ENCODE assay signal across 1 cellular context in the genomic region with DNA sequence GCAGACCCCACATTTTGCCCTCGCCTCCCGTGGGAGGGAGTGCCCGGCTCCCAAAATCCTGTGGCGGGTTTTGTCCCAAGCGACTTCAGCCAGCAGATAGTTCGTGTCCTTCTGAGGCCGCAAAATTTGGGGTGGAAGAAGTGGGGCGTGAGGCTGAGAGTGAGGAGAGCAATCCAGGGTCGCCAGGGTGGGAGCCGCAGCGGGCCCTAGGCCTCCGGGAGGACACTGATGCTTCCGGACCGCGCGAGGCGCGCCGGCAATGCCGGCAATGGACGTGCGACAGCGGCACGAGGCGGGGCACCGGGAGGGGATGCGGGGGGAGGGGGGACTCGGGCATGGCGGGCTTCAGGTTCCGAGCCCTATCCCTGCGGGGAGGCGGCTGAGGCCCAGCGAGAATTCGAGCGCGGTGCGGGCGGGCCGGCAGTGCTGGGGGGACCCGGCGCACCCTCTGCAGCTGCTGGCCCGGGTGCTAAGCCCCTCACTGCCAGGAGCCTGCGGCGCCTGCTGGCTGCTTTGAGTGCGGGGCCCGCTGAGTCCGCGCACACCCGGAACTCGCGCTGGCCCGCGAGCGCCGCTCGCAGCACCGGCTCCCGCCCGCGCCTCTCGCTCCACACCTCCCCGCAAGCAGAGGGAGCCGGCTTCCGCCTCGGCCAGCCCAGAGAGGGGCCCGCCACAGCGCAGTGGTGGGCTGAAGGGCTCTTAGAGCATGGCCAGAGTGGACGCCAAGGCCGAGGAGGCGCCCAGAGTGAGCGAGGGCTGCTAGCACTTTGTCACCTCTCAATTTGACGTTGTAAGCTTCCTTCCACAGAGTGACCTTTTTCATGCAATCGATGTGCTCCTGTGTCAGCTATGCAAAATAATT.
A peak's percentile ranks its signal among the peaks of the same experiment; 100 is the strongest.
TF ChIP-seq lines count a peak whose summit lies in the region.

No MANE protein-coding gene starts in this region.

TF ChIP-seq in K562, 482 proteins besides CTCF, POLR2A, EP300 and RAD21 (continued from another document and continues in another):
- no peak for TF ChIP-seq GATAD2A (IDR thresholded peaks at IDR 0.05)
- TF ChIP-seq TARDBP (IDR thresholded peaks at IDR 0.05) = 0 out of 2 replicates have a peak, but pooled peaks have one; percentile 28
- no peak for TF ChIP-seq IFI16 (CRISPR knock-in tag; IDR thresholded peaks at IDR 0.05)
- TF ChIP-seq, protein P1, sequence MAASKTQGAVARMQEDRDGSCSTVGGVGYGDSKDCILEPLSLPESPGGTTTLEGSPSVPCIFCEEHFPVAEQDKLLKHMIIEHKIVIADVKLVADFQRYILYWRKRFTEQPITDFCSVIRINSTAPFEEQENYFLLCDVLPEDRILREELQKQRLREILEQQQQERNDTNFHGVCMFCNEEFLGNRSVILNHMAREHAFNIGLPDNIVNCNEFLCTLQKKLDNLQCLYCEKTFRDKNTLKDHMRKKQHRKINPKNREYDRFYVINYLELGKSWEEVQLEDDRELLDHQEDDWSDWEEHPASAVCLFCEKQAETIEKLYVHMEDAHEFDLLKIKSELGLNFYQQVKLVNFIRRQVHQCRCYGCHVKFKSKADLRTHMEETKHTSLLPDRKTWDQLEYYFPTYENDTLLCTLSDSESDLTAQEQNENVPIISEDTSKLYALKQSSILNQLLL (CRISPR knock-in tag; IDR thresholded peaks at IDR 0.05; ENCODE audit: borderline replicate concordance) = no peak
- TF ChIP-seq, protein P2, sequence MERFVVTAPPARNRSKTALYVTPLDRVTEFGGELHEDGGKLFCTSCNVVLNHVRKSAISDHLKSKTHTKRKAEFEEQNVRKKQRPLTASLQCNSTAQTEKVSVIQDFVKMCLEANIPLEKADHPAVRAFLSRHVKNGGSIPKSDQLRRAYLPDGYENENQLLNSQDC (CRISPR knock-in tag; IDR thresholded peaks at IDR 0.05) = no peak
- no peak for TF ChIP-seq ESRRA (IDR thresholded peaks at IDR 0.05; ENCODE audit: borderline replicate concordance, low read depth)
- TF ChIP-seq SIN3B (IDR thresholded peaks at IDR 0.05; ENCODE audit: low read depth) = no peak
- TF ChIP-seq FOXJ2 (tag; IDR thresholded peaks at IDR 0.05) = no peak
- TF ChIP-seq, protein P3, sequence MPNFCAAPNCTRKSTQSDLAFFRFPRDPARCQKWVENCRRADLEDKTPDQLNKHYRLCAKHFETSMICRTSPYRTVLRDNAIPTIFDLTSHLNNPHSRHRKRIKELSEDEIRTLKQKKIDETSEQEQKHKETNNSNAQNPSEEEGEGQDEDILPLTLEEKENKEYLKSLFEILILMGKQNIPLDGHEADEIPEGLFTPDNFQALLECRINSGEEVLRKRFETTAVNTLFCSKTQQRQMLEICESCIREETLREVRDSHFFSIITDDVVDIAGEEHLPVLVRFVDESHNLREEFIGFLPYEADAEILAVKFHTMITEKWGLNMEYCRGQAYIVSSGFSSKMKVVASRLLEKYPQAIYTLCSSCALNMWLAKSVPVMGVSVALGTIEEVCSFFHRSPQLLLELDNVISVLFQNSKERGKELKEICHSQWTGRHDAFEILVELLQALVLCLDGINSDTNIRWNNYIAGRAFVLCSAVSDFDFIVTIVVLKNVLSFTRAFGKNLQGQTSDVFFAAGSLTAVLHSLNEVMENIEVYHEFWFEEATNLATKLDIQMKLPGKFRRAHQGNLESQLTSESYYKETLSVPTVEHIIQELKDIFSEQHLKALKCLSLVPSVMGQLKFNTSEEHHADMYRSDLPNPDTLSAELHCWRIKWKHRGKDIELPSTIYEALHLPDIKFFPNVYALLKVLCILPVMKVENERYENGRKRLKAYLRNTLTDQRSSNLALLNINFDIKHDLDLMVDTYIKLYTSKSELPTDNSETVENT (CRISPR knock-in tag; IDR thresholded peaks at IDR 0.05) = no peak
- TF ChIP-seq, protein P4, sequence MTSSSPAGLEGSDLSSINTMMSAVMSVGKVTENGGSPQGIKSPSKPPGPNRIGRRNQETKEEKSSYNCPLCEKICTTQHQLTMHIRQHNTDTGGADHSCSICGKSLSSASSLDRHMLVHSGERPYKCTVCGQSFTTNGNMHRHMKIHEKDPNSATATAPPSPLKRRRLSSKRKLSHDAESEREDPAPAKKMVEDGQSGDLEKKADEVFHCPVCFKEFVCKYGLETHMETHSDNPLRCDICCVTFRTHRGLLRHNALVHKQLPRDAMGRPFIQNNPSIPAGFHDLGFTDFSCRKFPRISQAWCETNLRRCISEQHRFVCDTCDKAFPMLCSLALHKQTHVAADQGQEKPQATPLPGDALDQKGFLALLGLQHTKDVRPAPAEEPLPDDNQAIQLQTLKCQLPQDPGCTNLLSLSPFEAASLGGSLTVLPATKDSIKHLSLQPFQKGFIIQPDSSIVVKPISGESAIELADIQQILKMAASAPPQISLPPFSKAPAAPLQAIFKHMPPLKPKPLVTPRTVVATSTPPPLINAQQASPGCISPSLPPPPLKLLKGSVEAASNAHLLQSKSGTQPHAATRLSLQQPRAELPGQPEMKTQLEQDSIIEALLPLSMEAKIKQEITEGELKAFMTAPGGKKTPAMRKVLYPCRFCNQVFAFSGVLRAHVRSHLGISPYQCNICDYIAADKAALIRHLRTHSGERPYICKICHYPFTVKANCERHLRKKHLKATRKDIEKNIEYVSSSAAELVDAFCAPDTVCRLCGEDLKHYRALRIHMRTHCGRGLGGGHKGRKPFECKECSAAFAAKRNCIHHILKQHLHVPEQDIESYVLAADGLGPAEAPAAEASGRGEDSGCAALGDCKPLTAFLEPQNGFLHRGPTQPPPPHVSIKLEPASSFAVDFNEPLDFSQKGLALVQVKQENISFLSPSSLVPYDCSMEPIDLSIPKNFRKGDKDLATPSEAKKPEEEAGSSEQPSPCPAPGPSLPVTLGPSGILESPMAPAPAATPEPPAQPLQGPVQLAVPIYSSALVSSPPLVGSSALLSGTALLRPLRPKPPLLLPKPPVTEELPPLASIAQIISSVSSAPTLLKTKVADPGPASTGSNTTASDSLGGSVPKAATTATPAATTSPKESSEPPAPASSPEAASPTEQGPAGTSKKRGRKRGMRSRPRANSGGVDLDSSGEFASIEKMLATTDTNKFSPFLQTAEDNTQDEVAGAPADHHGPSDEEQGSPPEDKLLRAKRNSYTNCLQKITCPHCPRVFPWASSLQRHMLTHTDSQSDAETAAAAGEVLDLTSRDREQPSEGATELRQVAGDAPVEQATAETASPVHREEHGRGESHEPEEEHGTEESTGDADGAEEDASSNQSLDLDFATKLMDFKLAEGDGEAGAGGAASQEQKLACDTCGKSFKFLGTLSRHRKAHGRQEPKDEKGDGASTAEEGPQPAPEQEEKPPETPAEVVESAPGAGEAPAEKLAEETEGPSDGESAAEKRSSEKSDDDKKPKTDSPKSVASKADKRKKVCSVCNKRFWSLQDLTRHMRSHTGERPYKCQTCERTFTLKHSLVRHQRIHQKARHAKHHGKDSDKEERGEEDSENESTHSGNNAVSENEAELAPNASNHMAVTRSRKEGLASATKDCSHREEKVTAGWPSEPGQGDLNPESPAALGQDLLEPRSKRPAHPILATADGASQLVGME (CRISPR knock-in tag; IDR thresholded peaks at IDR 0.05) = 0 out of 2 replicates have a peak, but pooled peaks have one; percentile 43
- no peak for TF ChIP-seq ADNP (tag; IDR thresholded peaks at IDR 0.05)
- TF ChIP-seq MIER1 (IDR thresholded peaks at IDR 0.05; ENCODE audit: low read depth) = no peak
- 0 out of 2 replicates have a peak, but pooled peaks have one; percentile 30 for TF ChIP-seq OTX1 (CRISPR knock-in tag; IDR thresholded peaks at IDR 0.05)
- TF ChIP-seq, protein P5, sequence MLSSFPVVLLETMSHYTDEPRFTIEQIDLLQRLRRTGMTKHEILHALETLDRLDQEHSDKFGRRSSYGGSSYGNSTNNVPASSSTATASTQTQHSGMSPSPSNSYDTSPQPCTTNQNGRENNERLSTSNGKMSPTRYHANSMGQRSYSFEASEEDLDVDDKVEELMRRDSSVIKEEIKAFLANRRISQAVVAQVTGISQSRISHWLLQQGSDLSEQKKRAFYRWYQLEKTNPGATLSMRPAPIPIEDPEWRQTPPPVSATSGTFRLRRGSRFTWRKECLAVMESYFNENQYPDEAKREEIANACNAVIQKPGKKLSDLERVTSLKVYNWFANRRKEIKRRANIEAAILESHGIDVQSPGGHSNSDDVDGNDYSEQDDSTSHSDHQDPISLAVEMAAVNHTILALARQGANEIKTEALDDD (IDR thresholded peaks at IDR 0.05) = no peak
- TF ChIP-seq ZFP30 (CRISPR knock-in tag; IDR thresholded peaks at IDR 0.05; ENCODE audit: borderline replicate concordance) = no peak
- TF ChIP-seq MYNN (IDR thresholded peaks at IDR 0.05) = no peak
- TF ChIP-seq MYNN (CRISPR knock-in tag; IDR thresholded peaks at IDR 0.05) = no peak
- TF ChIP-seq ELF1 (tag; IDR thresholded peaks at IDR 0.05) = peak; percentile 97
- TF ChIP-seq, protein P6, sequence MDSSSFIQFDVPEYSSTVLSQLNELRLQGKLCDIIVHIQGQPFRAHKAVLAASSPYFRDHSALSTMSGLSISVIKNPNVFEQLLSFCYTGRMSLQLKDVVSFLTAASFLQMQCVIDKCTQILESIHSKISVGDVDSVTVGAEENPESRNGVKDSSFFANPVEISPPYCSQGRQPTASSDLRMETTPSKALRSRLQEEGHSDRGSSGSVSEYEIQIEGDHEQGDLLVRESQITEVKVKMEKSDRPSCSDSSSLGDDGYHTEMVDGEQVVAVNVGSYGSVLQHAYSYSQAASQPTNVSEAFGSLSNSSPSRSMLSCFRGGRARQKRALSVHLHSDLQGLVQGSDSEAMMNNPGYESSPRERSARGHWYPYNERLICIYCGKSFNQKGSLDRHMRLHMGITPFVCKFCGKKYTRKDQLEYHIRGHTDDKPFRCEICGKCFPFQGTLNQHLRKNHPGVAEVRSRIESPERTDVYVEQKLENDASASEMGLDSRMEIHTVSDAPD (CRISPR knock-in tag; IDR thresholded peaks at IDR 0.05) = no peak
- no peak for TF ChIP-seq ZKSCAN8 (CRISPR knock-in tag; IDR thresholded peaks at IDR 0.05)
- TF ChIP-seq, protein P7, sequence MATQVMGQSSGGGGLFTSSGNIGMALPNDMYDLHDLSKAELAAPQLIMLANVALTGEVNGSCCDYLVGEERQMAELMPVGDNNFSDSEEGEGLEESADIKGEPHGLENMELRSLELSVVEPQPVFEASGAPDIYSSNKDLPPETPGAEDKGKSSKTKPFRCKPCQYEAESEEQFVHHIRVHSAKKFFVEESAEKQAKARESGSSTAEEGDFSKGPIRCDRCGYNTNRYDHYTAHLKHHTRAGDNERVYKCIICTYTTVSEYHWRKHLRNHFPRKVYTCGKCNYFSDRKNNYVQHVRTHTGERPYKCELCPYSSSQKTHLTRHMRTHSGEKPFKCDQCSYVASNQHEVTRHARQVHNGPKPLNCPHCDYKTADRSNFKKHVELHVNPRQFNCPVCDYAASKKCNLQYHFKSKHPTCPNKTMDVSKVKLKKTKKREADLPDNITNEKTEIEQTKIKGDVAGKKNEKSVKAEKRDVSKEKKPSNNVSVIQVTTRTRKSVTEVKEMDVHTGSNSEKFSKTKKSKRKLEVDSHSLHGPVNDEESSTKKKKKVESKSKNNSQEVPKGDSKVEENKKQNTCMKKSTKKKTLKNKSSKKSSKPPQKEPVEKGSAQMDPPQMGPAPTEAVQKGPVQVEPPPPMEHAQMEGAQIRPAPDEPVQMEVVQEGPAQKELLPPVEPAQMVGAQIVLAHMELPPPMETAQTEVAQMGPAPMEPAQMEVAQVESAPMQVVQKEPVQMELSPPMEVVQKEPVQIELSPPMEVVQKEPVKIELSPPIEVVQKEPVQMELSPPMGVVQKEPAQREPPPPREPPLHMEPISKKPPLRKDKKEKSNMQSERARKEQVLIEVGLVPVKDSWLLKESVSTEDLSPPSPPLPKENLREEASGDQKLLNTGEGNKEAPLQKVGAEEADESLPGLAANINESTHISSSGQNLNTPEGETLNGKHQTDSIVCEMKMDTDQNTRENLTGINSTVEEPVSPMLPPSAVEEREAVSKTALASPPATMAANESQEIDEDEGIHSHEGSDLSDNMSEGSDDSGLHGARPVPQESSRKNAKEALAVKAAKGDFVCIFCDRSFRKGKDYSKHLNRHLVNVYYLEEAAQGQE (CRISPR knock-in tag; IDR thresholded peaks at IDR 0.05; ENCODE audit: low read depth) = peak; percentile 49
- TF ChIP-seq ZNF146 (CRISPR knock-in tag; IDR thresholded peaks at IDR 0.05; ENCODE audit: unreplicated experiment) = no peak
- TF ChIP-seq HNRNPL (IDR thresholded peaks at IDR 0.05; ENCODE audit: low read depth, low read length) = no peak
- TF ChIP-seq EP400 (IDR thresholded peaks at IDR 0.05) = peak; percentile 77
- TF ChIP-seq RB1 (IDR thresholded peaks at IDR 0.05; ENCODE audit: low read depth) = peak; percentile 83
- 0 out of 2 replicates have a peak, but pooled peaks have one; percentile 24 for TF ChIP-seq POLR2AphosphoS5 (IDR thresholded peaks at IDR 0.05; ENCODE audit: control insufficient read depth, insufficient read depth, low read depth, low read length)
- no peak for TF ChIP-seq SMARCA4 (IDR thresholded peaks at IDR 0.05)
- TF ChIP-seq GABPA (tag; conservative IDR thresholded peaks at IDR 0.05; ENCODE audit: low read depth) = peak; percentile 80
- no peak for TF ChIP-seq HMGN3 (IDR thresholded peaks at IDR 0.05; ENCODE audit: borderline replicate concordance, extremely low read depth, insufficient read length, low read depth, low read length)
- no peak for TF ChIP-seq CSDE1 (IDR thresholded peaks at IDR 0.05)
- no peak for TF ChIP-seq FUS (optimal IDR thresholded peaks at IDR 0.05; ENCODE audit: low read depth, low read length)
- peak; percentile 86 for TF ChIP-seq ATF1 (CRISPR knock-in tag; IDR thresholded peaks at IDR 0.05)
- peak; percentile 79 for TF ChIP-seq ATF1 (tag; IDR thresholded peaks at IDR 0.05)
- TF ChIP-seq, protein P8, sequence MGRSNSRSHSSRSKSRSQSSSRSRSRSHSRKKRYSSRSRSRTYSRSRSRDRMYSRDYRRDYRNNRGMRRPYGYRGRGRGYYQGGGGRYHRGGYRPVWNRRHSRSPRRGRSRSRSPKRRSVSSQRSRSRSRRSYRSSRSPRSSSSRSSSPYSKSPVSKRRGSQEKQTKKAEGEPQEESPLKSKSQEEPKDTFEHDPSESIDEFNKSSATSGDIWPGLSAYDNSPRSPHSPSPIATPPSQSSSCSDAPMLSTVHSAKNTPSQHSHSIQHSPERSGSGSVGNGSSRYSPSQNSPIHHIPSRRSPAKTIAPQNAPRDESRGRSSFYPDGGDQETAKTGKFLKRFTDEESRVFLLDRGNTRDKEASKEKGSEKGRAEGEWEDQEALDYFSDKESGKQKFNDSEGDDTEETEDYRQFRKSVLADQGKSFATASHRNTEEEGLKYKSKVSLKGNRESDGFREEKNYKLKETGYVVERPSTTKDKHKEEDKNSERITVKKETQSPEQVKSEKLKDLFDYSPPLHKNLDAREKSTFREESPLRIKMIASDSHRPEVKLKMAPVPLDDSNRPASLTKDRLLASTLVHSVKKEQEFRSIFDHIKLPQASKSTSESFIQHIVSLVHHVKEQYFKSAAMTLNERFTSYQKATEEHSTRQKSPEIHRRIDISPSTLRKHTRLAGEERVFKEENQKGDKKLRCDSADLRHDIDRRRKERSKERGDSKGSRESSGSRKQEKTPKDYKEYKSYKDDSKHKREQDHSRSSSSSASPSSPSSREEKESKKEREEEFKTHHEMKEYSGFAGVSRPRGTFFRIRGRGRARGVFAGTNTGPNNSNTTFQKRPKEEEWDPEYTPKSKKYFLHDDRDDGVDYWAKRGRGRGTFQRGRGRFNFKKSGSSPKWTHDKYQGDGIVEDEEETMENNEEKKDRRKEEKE (IDR thresholded peaks at IDR 0.05; ENCODE audit: borderline replicate concordance in 1 of 2, control insufficient read depth in 1 of 2, low read depth in 2 of 2, low read length in 1 of 2) = no peak
- no peak for TF ChIP-seq MEF2D (tag; conservative IDR thresholded peaks at IDR 0.05; ENCODE audit: low read depth)
- TF ChIP-seq, protein P9, sequence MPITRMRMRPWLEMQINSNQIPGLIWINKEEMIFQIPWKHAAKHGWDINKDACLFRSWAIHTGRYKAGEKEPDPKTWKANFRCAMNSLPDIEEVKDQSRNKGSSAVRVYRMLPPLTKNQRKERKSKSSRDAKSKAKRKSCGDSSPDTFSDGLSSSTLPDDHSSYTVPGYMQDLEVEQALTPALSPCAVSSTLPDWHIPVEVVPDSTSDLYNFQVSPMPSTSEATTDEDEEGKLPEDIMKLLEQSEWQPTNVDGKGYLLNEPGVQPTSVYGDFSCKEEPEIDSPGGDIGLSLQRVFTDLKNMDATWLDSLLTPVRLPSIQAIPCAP (CRISPR knock-in tag; IDR thresholded peaks at IDR 0.05; ENCODE audit: borderline replicate concordance) = no peak
- TF ChIP-seq HDAC2 (IDR thresholded peaks at IDR 0.05) = peak; percentile 72; the same call in 1 of the 2 replicates
- TF ChIP-seq SIRT6 (IDR thresholded peaks at IDR 0.05; ENCODE audit: low read depth, low read length) = no peak
